In the genomic region with DNA sequence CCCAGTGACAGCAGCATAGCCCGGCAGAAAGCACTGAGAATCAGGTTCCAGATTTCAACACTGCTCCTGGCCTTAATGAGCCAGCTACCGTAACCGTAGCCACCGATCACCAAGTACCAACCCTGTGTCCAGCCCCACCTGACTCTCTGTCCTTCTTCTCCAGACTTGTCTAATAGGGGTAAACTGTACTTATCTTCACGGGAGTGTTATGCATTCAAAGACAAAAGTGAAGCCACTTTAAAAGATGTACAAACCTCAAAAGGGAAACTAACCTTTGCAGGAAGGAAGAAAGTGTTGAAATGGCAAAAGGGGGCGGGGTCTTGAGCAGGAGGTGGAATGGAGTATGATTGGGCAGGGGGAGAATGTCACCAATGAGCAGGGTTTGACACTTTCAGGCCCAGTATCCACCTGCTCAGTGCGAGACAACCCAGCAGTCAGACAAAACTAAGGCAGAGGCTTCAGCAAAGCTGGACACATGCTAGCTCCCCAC, we compare ENCODE assay signal across 9 cellular contexts.
DNase-seq lines count a peak whose midpoint lies in the region; ATAC-seq and TF ChIP-seq lines count a peak whose summit lies in the region.
"Had no signal": no experiment of that assay in that cellular context is flagged by ENCODE, and none has a peak within 500 bp of the region (broad histone marks: within the 10 kb centered on the region; RNA-seq: fewer than 3 reads in every experiment).

No MANE protein-coding gene starts in this region.

- peaks cover 15% of the 10 kb centered on the region for H3F3A ChIP-seq in neural progenitor cell (ENCODE audit: low read depth)

- no peaks in the 10 kb centered on the region for H3K4me1 ChIP-seq in mucosa of descending colon (ENCODE audit: low read depth)
- peaks cover 8% of the 10 kb centered on the region for H3K4me1 ChIP-seq in osteoblast (ENCODE audit: insufficient read depth, low read length)
- H3K4me1 ChIP-seq in neural progenitor cell: peaks cover 9% of the 10 kb centered on the region

- TF ChIP-seq POLR2A in GM18505 (IDR thresholded peaks at IDR 0.05; ENCODE audit: borderline replicate concordance, extremely low read depth, insufficient read depth, insufficient read length): peak; percentile 17

- no peak overlapping the region for H3K4me3 ChIP-seq in mucosa of descending colon
- no peak overlapping the region for H3K4me3 ChIP-seq in osteoblast (ENCODE audit: insufficient read depth, low read length)
- no peak overlapping the region for H3K4me3 ChIP-seq in neural progenitor cell
- H3K4me3 ChIP-seq: thoracic aorta had no signal

- peaks cover 28% of the 10 kb centered on the region for H3K79me2 ChIP-seq in osteoblast (ENCODE audit: insufficient read depth, low read length)
- H3K79me2 ChIP-seq in neural progenitor cell (ENCODE audit: low read depth): no peaks in the 10 kb centered on the region

- DNase-seq in activated CD4-positive, alpha-beta T cell treated with anti-CD3 and anti-CD28 coated beads, Interleukin-2, amount 50 U/mL, for 48 hours: peak; percentile 72 to 79
- peak in 1 of 3 donors; percentile 40 for DNase-seq in mucosa of descending colon
- no peak for DNase-seq in osteoblast (ENCODE audit: insufficient read length, low spot score, missing footprints)
- no peak for DNase-seq in neural progenitor cell (ENCODE audit: low spot score)
- no peak for DNase-seq in EL

- H3K27me3 ChIP-seq in osteoblast (ENCODE audit: insufficient read depth, low read length) (no peaks in the 10 kb centered on the region), neural progenitor cell (no peaks in the 10 kb centered on the region)

- H3K27ac ChIP-seq in osteoblast (ENCODE audit: low read depth, low read length) (no peak overlapping the region), neural progenitor cell (no peak overlapping the region)
- H3K27ac ChIP-seq: thoracic aorta had no signal

- no peak overlapping the region for H3K9ac ChIP-seq in neural progenitor cell

- no peak overlapping the region for H3K27ac Mint-ChIP-seq in neural progenitor cell

- peaks cover 6% of the 10 kb centered on the region for H3K27me3 Mint-ChIP-seq in neural progenitor cell (ENCODE audit: insufficient read depth, low read depth)

- no peak overlapping the region for H2AFZ ChIP-seq in osteoblast (ENCODE audit: low read length)
- no peak overlapping the region for H2AFZ ChIP-seq in neural progenitor cell (replicated peaks)

- peaks cover 3% of the 10 kb centered on the region for H3K4me1 Mint-ChIP-seq in neural progenitor cell

- H3K36me3 ChIP-seq in mucosa of descending colon (ENCODE audit: low read depth): no peaks in the 10 kb centered on the region
- H3K36me3 ChIP-seq in osteoblast (ENCODE audit: insufficient read depth, low read length): no peaks in the 10 kb centered on the region
- no peaks in the 10 kb centered on the region for H3K36me3 ChIP-seq in neural progenitor cell
- H3K36me3 ChIP-seq: thoracic aorta had no signal

- TF ChIP-seq CTCF in mucosa of descending colon (IDR thresholded peaks at IDR 0.05) (no peak), osteoblast (IDR thresholded peaks at IDR 0.05; ENCODE audit: extremely low read depth, low read depth, low read length) (no peak), neural progenitor cell (IDR thresholded peaks at IDR 0.05) (no peak)

- H3K4me3 Mint-ChIP-seq in neural progenitor cell: no peak overlapping the region

- intact Hi-C loops in mucosa of descending colon (cut with DNase I, micrococcal nuclease): no loop called here

- ATAC-seq in GM18505 (IDR thresholded peaks at IDR 0.05; ENCODE audit: unreplicated experiment) (peak; percentile 52), HG03196 (IDR thresholded peaks at IDR 0.05; ENCODE audit: unreplicated experiment) (peak; percentile 45), mucosa of descending colon (peak; percentile 63), GM21367 (IDR thresholded peaks at IDR 0.05; ENCODE audit: unreplicated experiment) (no peak)

- no peaks in the 10 kb centered on the region for H3K36me3 Mint-ChIP-seq in neural progenitor cell

- no peaks in the 10 kb centered on the region for H3K9me3 ChIP-seq in mucosa of descending colon
- H3K9me3 ChIP-seq in osteoblast (ENCODE audit: low read depth, low read length): no peaks in the 10 kb centered on the region
- H3K9me3 ChIP-seq in neural progenitor cell (ENCODE audit: low read depth): no peaks in the 10 kb centered on the region
- H3K9me3 ChIP-seq: thoracic aorta had no signal

- peaks cover 14% of the 10 kb centered on the region for H4K20me1 ChIP-seq in osteoblast (ENCODE audit: insufficient read depth, low read length)
- H4K20me1 ChIP-seq in neural progenitor cell (ENCODE audit: low read depth): no peaks in the 10 kb centered on the region

- H3K4me2 ChIP-seq in osteoblast (ENCODE audit: insufficient read depth, low read length): no peak overlapping the region
- no peak overlapping the region for H3K4me2 ChIP-seq in neural progenitor cell

- H3K9me3 Mint-ChIP-seq in neural progenitor cell: no peaks in the 10 kb centered on the region

Comparison
In these comparisons a context has a peak if more than half of its experiments do, and no peak if none do; other contexts are left out.
1. DNase-seq: peak in activated CD4-positive, alpha-beta T cell treated with anti-CD3 and anti-CD28 coated beads, Interleukin-2, amount 50 U/mL, for 48 hours (2 of 2); none in osteoblast (single experiment), neural progenitor cell (single experiment) and EL (single experiment).